Comparison of ENCODE assay signal across 9 cellular contexts in the genomic region with DNA sequence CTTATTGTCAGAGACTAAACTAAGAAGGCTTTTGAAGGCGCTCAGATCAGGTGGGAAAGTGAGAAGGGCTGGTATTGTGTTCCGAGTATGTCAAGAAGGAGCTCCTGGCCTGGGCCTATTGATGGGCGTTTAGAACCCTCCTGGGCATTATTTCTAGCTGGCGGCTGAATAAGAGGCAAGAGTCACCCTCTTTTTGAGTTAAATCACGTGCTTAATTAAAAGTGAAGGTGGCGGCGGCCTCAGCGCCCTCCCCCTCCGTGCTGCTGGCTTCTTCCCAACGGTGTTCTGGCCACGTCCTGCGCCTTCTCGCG. TPM values are rescaled to one million over a fixed set of nuclear protein-coding genes. Genes with fewer than 3 reads are reported as not detected.
DNase-seq lines count a peak whose midpoint lies in the region; ATAC-seq and TF ChIP-seq lines count a peak whose summit lies in the region.
"Had no signal": no experiment of that assay in that cellular context is flagged by ENCODE, and none has a peak within 500 bp of the region (broad histone marks: within the 10 kb centered on the region; RNA-seq: fewer than 3 reads in every experiment).

No MANE protein-coding gene starts in this region.

- peaks cover 82% of the 10 kb centered on the region for H3K27me3 Mint-ChIP-seq in activated CD8-positive, alpha-beta memory T cell treated with anti-CD3 and anti-CD28 coated beads, Interleukin-2, amount 10 ng/mL, durations not matched to agents 7 days and 5 days
- peaks cover 72% of the 10 kb centered on the region for H3K27me3 Mint-ChIP-seq in activated CD8-positive, alpha-beta T cell treated with anti-CD3 and anti-CD28 coated beads, Interleukin-2, amount 10 ng/mL, durations not matched to agents 7 days and 5 days (ENCODE audit: low read depth)

- TF ChIP-seq CTCF in liver (IDR thresholded peaks at IDR 0.05; ENCODE audit: low read depth, low read length, missing input control) (no peak), thoracic aorta (IDR thresholded peaks at IDR 0.05) (no peak)

- whole genome bisulfite sequencing in liver: 18% methylated on average over 14 of the region's 14 CpGs

- CTCF ChIA-PET in activated CD8-positive, alpha-beta memory T cell treated with anti-CD3 and anti-CD28 coated beads, Interleukin-2, amount 10 ng/mL, durations not matched to agents 7 days and 5 days (lab: Charles Lee): interaction anchor here (0.9 to 3.5 kb wide), 5 partner anchors 10 to 343 kb away, joined by 3 to 15 read pairs (median 4); no protein-coding TSS in a partner anchor
- CTCF ChIA-PET in activated CD8-positive, alpha-beta T cell treated with anti-CD3 and anti-CD28 coated beads, Interleukin-2, amount 10 ng/mL, durations not matched to agents 7 days and 5 days (lab: Charles Lee): interaction anchor here (1.2 to 4.1 kb wide), 3 partner anchors 15 to 21 kb away, joined by 3 to 26 read pairs (median 5); no protein-coding TSS in a partner anchor

- H3K27ac ChIP-seq in liver (ENCODE audit: low read depth in 1 of 2, low read length in 2 of 2): peak overlapping the region in 1 of 2 donors; percentile 45
- H3K27ac ChIP-seq in thoracic aorta: no peak overlapping the region

- no peak for TF ChIP-seq RAD21 in liver (IDR thresholded peaks at IDR 0.05)

- no peaks in the 10 kb centered on the region for H3K27me3 ChIP-seq in liver (ENCODE audit: control insufficient read depth in 4 of 4, insufficient read depth in 4 of 4, low read length in 3 of 4)
- no peaks in the 10 kb centered on the region for H3K27me3 ChIP-seq in thoracic aorta (replicated peaks; ENCODE audit: insufficient read depth)

- no peak for ATAC-seq in activated CD8-positive, alpha-beta memory T cell treated with anti-CD3 and anti-CD28 coated beads, Interleukin-2, amount 10 ng/mL, durations not matched to agents 7 days and 5 days
- ATAC-seq in activated CD8-positive, alpha-beta T cell treated with anti-CD3 and anti-CD28 coated beads, Interleukin-2, amount 10 ng/mL, durations not matched to agents 7 days and 5 days: no peak
- ATAC-seq in thoracic aorta (ENCODE audit: insufficient number of reproducible peaks, low FRiP score, low read depth): no peak

- POLR2A ChIA-PET in activated CD8-positive, alpha-beta T cell treated with anti-CD3 and anti-CD28 coated beads, Interleukin-2, amount 10 ng/mL, durations not matched to agents 7 days and 5 days (lab: Charles Lee): no interaction called here

- H3K36me3 ChIP-seq in liver (ENCODE audit: control insufficient read depth in 4 of 4, insufficient read depth in 3 of 4, low read depth in 1 of 4, low read length in 3 of 4) (no peaks in the 10 kb centered on the region), thoracic aorta (no peaks in the 10 kb centered on the region)

- peaks cover 11% of the 10 kb centered on the region for H3K4me1 Mint-ChIP-seq in activated CD8-positive, alpha-beta memory T cell treated with anti-CD3 and anti-CD28 coated beads, Interleukin-2, amount 10 ng/mL, durations not matched to agents 7 days and 5 days
- H3K4me1 Mint-ChIP-seq in activated CD8-positive, alpha-beta T cell treated with anti-CD3 and anti-CD28 coated beads, Interleukin-2, amount 10 ng/mL, durations not matched to agents 7 days and 5 days (ENCODE audit: low read depth): peaks cover 17% of the 10 kb centered on the region

- peak overlapping the region; percentile 11 for H3K27ac Mint-ChIP-seq in activated CD8-positive, alpha-beta memory T cell treated with anti-CD3 and anti-CD28 coated beads, Interleukin-2, amount 10 ng/mL, durations not matched to agents 7 days and 5 days
- H3K27ac Mint-ChIP-seq in activated CD8-positive, alpha-beta T cell treated with anti-CD3 and anti-CD28 coated beads, Interleukin-2, amount 10 ng/mL, durations not matched to agents 7 days and 5 days: no peak overlapping the region

- peak overlapping the region; percentile 43 for H3K4me3 Mint-ChIP-seq in activated CD8-positive, alpha-beta memory T cell treated with anti-CD3 and anti-CD28 coated beads, Interleukin-2, amount 10 ng/mL, durations not matched to agents 7 days and 5 days
- peak overlapping the region; percentile 39 for H3K4me3 Mint-ChIP-seq in activated CD8-positive, alpha-beta T cell treated with anti-CD3 and anti-CD28 coated beads, Interleukin-2, amount 10 ng/mL, durations not matched to agents 7 days and 5 days

- peak overlapping the region in 1 of 2 donors; percentile 16 for H3K9ac ChIP-seq in liver (ENCODE audit: low read depth in 1 of 2, low read length in 2 of 2)

- H3K4me1 ChIP-seq in liver (ENCODE audit: control insufficient read depth in 4 of 4, insufficient read depth in 4 of 4, low read length in 3 of 4) (peaks cover 6 to 12% (median 10%) of the 10 kb centered on the region in 4 donors), thoracic aorta (ENCODE audit: control insufficient read depth in 1 of 2, low read depth in 2 of 2) (peaks cover 8 to 12% of the 10 kb centered on the region in 2 donors)

- H3K4me3 ChIP-seq in liver (ENCODE audit: low read depth in 1 of 3, low read length in 3 of 3): peak overlapping the region; percentile 62 to 71 (median 63)
- peak overlapping the region; percentile 81 for H3K4me3 ChIP-seq in thoracic aorta

- peaks cover 9% of the 10 kb centered on the region for H3K9me3 Mint-ChIP-seq in activated CD8-positive, alpha-beta memory T cell treated with anti-CD3 and anti-CD28 coated beads, Interleukin-2, amount 10 ng/mL, durations not matched to agents 7 days and 5 days (ENCODE audit: low read depth)
- peaks cover 3% of the 10 kb centered on the region for H3K9me3 Mint-ChIP-seq in activated CD8-positive, alpha-beta T cell treated with anti-CD3 and anti-CD28 coated beads, Interleukin-2, amount 10 ng/mL, durations not matched to agents 7 days and 5 days (ENCODE audit: insufficient read depth)

- H3K9me3 ChIP-seq in liver (ENCODE audit: control insufficient read depth in 4 of 4, low read length in 3 of 4): peaks cover 0 to 3% (median 0%) of the 10 kb centered on the region in 4 donors
- peaks cover 9% of the 10 kb centered on the region for H3K9me3 ChIP-seq in thoracic aorta

- no peak for DNase-seq in activated CD8-positive, alpha-beta memory T cell treated with anti-CD3 and anti-CD28 coated beads, Interleukin-2, amount 10 ng/mL, durations not matched to agents 7 days and 5 days
- DNase-seq in activated CD8-positive, alpha-beta memory T cell treated with anti-CD3 and anti-CD28 coated beads, Interleukin-2, amount 50 U/mL, for 48 hours: no peak
- DNase-seq in activated CD8-positive, alpha-beta T cell treated with anti-CD3 and anti-CD28 coated beads, Interleukin-2, amount 10 ng/mL, durations not matched to agents 7 days and 5 days: no peak
- no peak for DNase-seq in thoracic aorta (ENCODE audit: low spot score)
- DNase-seq in stimulated activated CD4-positive, alpha-beta T cell treated with anti-CD3 and anti-CD28 coated beads, Interleukin-1b, Interleukin-23, amount 100 ng/mL, for 48 hours: no peak
- DNase-seq in GF-D8 (lab: John Stamatoyannopoulos, UW): no peak
- DNase-seq in SKM-1 treated with dmso at 0.1 percent for 144 hours (lab: John Stamatoyannopoulos, UW; ENCODE audit: unreplicated experiment): no peak
- DNase-seq: NCI-H446 treated with DMSO at 0.1 percent for 48 hours had no signal

- H3K36me3 Mint-ChIP-seq in activated CD8-positive, alpha-beta memory T cell treated with anti-CD3 and anti-CD28 coated beads, Interleukin-2, amount 10 ng/mL, durations not matched to agents 7 days and 5 days: peaks cover 7% of the 10 kb centered on the region
- peaks cover 4% of the 10 kb centered on the region for H3K36me3 Mint-ChIP-seq in activated CD8-positive, alpha-beta T cell treated with anti-CD3 and anti-CD28 coated beads, Interleukin-2, amount 10 ng/mL, durations not matched to agents 7 days and 5 days (ENCODE audit: low read depth)

TF ChIP-seq in liver, 16 proteins besides CTCF, POLR2A, EP300 and RAD21 (continues in another document):
- TF ChIP-seq JUND (IDR thresholded peaks at IDR 0.05) (no peak), FOXA1 (IDR thresholded peaks at IDR 0.05) (no peak), SP1 (IDR thresholded peaks at IDR 0.05) (no peak), GABPA (IDR thresholded peaks at IDR 0.05 in 1 of 2, conservative IDR thresholded peaks at IDR 0.05 in 1 of 2) (no peak), HNF4G (IDR thresholded peaks at IDR 0.05) (no peak), TAF1 (conservative IDR thresholded peaks at IDR 0.05) (no peak), NR2F2 (IDR thresholded peaks at IDR 0.05) (no peak), FOXA2 (IDR thresholded peaks at IDR 0.05) (no peak), ZBTB33 (IDR thresholded peaks at IDR 0.05) (no peak), YY1 (IDR thresholded peaks at IDR 0.05) (no peak)
- TF ChIP-seq, protein P1, sequence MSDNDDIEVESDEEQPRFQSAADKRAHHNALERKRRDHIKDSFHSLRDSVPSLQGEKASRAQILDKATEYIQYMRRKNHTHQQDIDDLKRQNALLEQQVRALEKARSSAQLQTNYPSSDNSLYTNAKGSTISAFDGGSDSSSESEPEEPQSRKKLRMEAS (IDR thresholded peaks at IDR 0.05): no peak

RNA-seq across cellular contexts. Expression of gene GNS, which starts 21.0 kb away (rescaled TPM):
- 10 to 100 TPM; 24.1 to 25.4 TPM for total RNA-seq in activated CD8-positive, alpha-beta memory T cell treated with anti-CD3 and anti-CD28 coated beads, Interleukin-2, amount 10 ng/mL, durations not matched to agents 7 days and 5 days
- 10 to 100 TPM; 22.1 to 23.2 TPM for total RNA-seq in activated CD8-positive, alpha-beta T cell treated with anti-CD3 and anti-CD28 coated beads, Interleukin-2, amount 10 ng/mL, durations not matched to agents 7 days and 5 days
- total RNA-seq in liver: 10 to 100 TPM; 70.1 to 78.6 TPM
- 10 to 100 TPM; 27.8 to 44.8 TPM for polyA plus RNA-seq in liver
- total RNA-seq in thoracic aorta: 100 to 1,000 TPM; 107 to 125 TPM

RNA-seq across cellular contexts. Expression of gene TBC1D30, which starts 44.3 kb away (rescaled TPM):
- total RNA-seq in activated CD8-positive, alpha-beta memory T cell treated with anti-CD3 and anti-CD28 coated beads, Interleukin-2, amount 10 ng/mL, durations not matched to agents 7 days and 5 days: under 1 TPM; 0.26 to 0.47 TPM
- total RNA-seq in activated CD8-positive, alpha-beta T cell treated with anti-CD3 and anti-CD28 coated beads, Interleukin-2, amount 10 ng/mL, durations not matched to agents 7 days and 5 days: under 1 TPM; 0.05 to 0.11 TPM
- total RNA-seq in liver (1 to 10 TPM in 1 of 2 donors, under 1 TPM in 1; 0.79 to 2.2 TPM), thoracic aorta (10 to 100 TPM in 1 of 2 donors, 1 to 10 TPM in 1; 7.6 to 19.0 TPM)
- polyA plus RNA-seq in liver: under 1 TPM; 0.46 to 0.60 TPM
